19 cellular contexts compared by ENCODE assay signal in genomic region chr21:42706765-42707164, GRCh38. TPM values are rescaled to one million over a fixed set of nuclear protein-coding genes. Genes with fewer than 3 reads are reported as not detected.
DNase-seq lines count a peak whose midpoint lies in the region; ATAC-seq and TF ChIP-seq lines count a peak whose summit lies in the region.
"Had no signal": no experiment of that assay in that cellular context is flagged by ENCODE, and none has a peak within 500 bp of the region (broad histone marks: within the 10 kb centered on the region; RNA-seq: fewer than 3 reads in every experiment).

No MANE protein-coding gene starts in this region.

- H3F3A ChIP-seq in GM23338 (replicated peaks; ENCODE audit: low read depth), result peaks cover 8% of the 10 kb centered on the region; the same call in 1 of the 2 replicates

- peaks cover 27% of the 10 kb centered on the region for H3K36me3 Mint-ChIP-seq in GM23338 (ENCODE audit: low read depth)
- H3K36me3 Mint-ChIP-seq in endodermal cell (ENCODE audit: low read depth), result peaks cover 59% of the 10 kb centered on the region
- H3K36me3 Mint-ChIP-seq: CD4-positive, alpha-beta memory T cell had no signal

- no peaks in the 10 kb centered on the region for H3K79me2 ChIP-seq in GM23338 (replicated peaks; ENCODE audit: insufficient read depth)

- H3K27ac ChIP-seq in GM23338 (ENCODE audit: low read depth) (no peak overlapping the region), endodermal cell (ENCODE audit: low read depth, low read length) (no peak overlapping the region), neuronal stem cell (replicated peaks; ENCODE audit: low read length) (no peak overlapping the region)
- H3K27ac ChIP-seq: A549 had no signal

- no peak overlapping the region for H4K91ac ChIP-seq in neuronal stem cell (ENCODE audit: low read depth, low read length, poor library complexity)

- peak overlapping the region; percentile 44 for H3K23ac ChIP-seq in neuronal stem cell (ENCODE audit: low read depth, low read length, poor library complexity)

- H2AFZ ChIP-seq in GM23338 (no peak overlapping the region), neuronal stem cell (ENCODE audit: low read length) (no peak overlapping the region)

- 93 to 94% methylated on average over 13 of the region's 13 CpGs for WGBS in endodermal cell (ENCODE audit: insufficient coverage in 1 of 2, insufficient read length in 1 of 2), 2 experiments
- WGBS in neuronal stem cell (ENCODE audit: extremely low coverage in 2 of 2, insufficient read length in 2 of 2, insufficient replicate concordance in 1 of 2), 2 donors, result no CpG with 5 or more reads among the region's 13 CpGs

- H3K4me3 Mint-ChIP-seq in GM23338 (no peak overlapping the region), endodermal cell (no peak overlapping the region)
- H3K4me3 Mint-ChIP-seq: CD4-positive, alpha-beta memory T cell; HFFc6 had no signal

- ATAC-seq in GM23338 (no peak), mucosa of descending colon (no peak)
- ATAC-seq: A549 had no signal

- H3K9me3 Mint-ChIP-seq in GM23338, result peaks cover 5% of the 10 kb centered on the region; the same call in 1 of the 3 replicates
- H3K9me3 Mint-ChIP-seq in endodermal cell, result peaks cover 2% of the 10 kb centered on the region

- H3K4me3 ChIP-seq in GM23338 (no peak overlapping the region), endodermal cell (ENCODE audit: low read length) (no peak overlapping the region), neuronal stem cell (ENCODE audit: low read length in 2 of 2) (no peak overlapping the region), mucosa of descending colon (no peak overlapping the region)
- H3K4me3 ChIP-seq: A549, HAP-1 had no signal

- H2BK120ac ChIP-seq in neuronal stem cell (ENCODE audit: low read depth, low read length), result no peak overlapping the region

- no peak overlapping the region for H2BK12ac ChIP-seq in neuronal stem cell (ENCODE audit: low read length)

- no peaks in the 10 kb centered on the region; the same call in 1 of the 2 replicates for H4K20me1 ChIP-seq in GM23338 (replicated peaks; ENCODE audit: insufficient read depth)

- H3K36me3 ChIP-seq in GM23338 (ENCODE audit: insufficient read depth) (0 out of 2 replicates have a peak, but pooled peaks cover 3% of the 10 kb centered on the region), endodermal cell (ENCODE audit: control insufficient read depth, insufficient read depth, low read length) (peaks cover 15% of the 10 kb centered on the region), neuronal stem cell (replicated peaks in 1 of 2; ENCODE audit: control insufficient read depth in 2 of 2, insufficient read depth in 2 of 2, low read length in 2 of 2) (peaks cover 0 to 3% of the 10 kb centered on the region in 2 donors), mucosa of descending colon (ENCODE audit: low read depth) (no peaks in the 10 kb centered on the region)
- H3K36me3 ChIP-seq: HAP-1 had no signal

- H2BK5ac ChIP-seq in neuronal stem cell (ENCODE audit: low read length), result no peak overlapping the region

- in situ Hi-C loops in SK-MEL-5 (cut with HindIII; ENCODE audit: low pct_unique_long_range_greater_than_20kb, low sequenced_read_pairs), result no loop called here

- DNase-seq in GM23338 (ENCODE audit: low spot score), result no peak
- peak; percentile 42 for DNase-seq in SK-MEL-5 (ENCODE audit: low read depth, low spot score)
- peak; percentile 25 for DNase-seq in endodermal cell
- no peak for DNase-seq in neuronal stem cell (ENCODE audit: low spot score)
- no peak for DNase-seq in mucosa of descending colon
- DNase-seq in D341Med (ENCODE audit: low spot score), result no peak
- no peak for DNase-seq in AG08396 (ENCODE audit: low spot score)
- DNase-seq: 8988T; ACHN; C1 segment of cervical spinal cord; CD4-positive, alpha-beta memory T cell; COR-L47; DMS 273 treated with DMSO at 0.1 percent for 48 hours; DMS53; DMS79 treated with DMSO at 0.1 percent for 48 hours; GF-D8; HFFc6 had no signal

- H3K4ac ChIP-seq in neuronal stem cell (ENCODE audit: low read length), result no peak overlapping the region

- H3K79me1 ChIP-seq in neuronal stem cell (ENCODE audit: low read depth, low read length), result no peaks in the 10 kb centered on the region

- peaks cover 31% of the 10 kb centered on the region for H3K4me1 Mint-ChIP-seq in GM23338
- H3K4me1 Mint-ChIP-seq in endodermal cell, result no peaks in the 10 kb centered on the region

- H3K9me3 ChIP-seq in endodermal cell (ENCODE audit: control insufficient read depth, low read length) (no peaks in the 10 kb centered on the region), neuronal stem cell (replicated peaks in 1 of 2; ENCODE audit: control insufficient read depth in 2 of 2, insufficient read depth in 1 of 2, low read depth in 1 of 2, low read length in 2 of 2) (peaks cover 0 to 10% of the 10 kb centered on the region in 2 donors), mucosa of descending colon (no peaks in the 10 kb centered on the region)
- H3K9me3 ChIP-seq: A549, HAP-1 had no signal

- H3K9ac ChIP-seq in endodermal cell (ENCODE audit: extremely low read depth, low read length, poor library complexity, severe bottlenecking) (no peak overlapping the region), neuronal stem cell (ENCODE audit: low read depth, low read length, poor library complexity) (no peak overlapping the region)

- intact Hi-C loops in mucosa of descending colon (cut with DNase I, micrococcal nuclease), result no loop called here

- TF ChIP-seq CTCF in GM23338 (conservative IDR thresholded peaks at IDR 0.05; ENCODE audit: low read depth in 2 of 2), result no peak
- TF ChIP-seq CTCF in endodermal cell (conservative IDR thresholded peaks at IDR 0.05), result no peak
- no peak for TF ChIP-seq CTCF in mucosa of descending colon (IDR thresholded peaks at IDR 0.05)

- H2AK5ac ChIP-seq in neuronal stem cell (ENCODE audit: low read depth, low read length), result no peak overlapping the region

- no peak overlapping the region for H2BK15ac ChIP-seq in neuronal stem cell (ENCODE audit: low read length)

- H3K4me1 ChIP-seq in GM23338 (ENCODE audit: insufficient read depth), result peaks cover 9% of the 10 kb centered on the region; the same call in 1 of the 2 replicates
- no peaks in the 10 kb centered on the region for H3K4me1 ChIP-seq in endodermal cell (ENCODE audit: control insufficient read depth, insufficient read depth, low read length)
- peaks cover 6 to 31% of the 10 kb centered on the region in 2 donors for H3K4me1 ChIP-seq in neuronal stem cell (ENCODE audit: control insufficient read depth in 2 of 2, insufficient read depth in 1 of 2, low read depth in 1 of 2, low read length in 2 of 2)
- H3K4me1 ChIP-seq in mucosa of descending colon (ENCODE audit: low read depth), result no peaks in the 10 kb centered on the region
- H3K4me1 ChIP-seq: A549 had no signal

- H3K9me2 ChIP-seq in GM23338 (ENCODE audit: insufficient read depth), result peaks cover 3% of the 10 kb centered on the region; the same call in 1 of the 2 replicates

- H3K18ac ChIP-seq in neuronal stem cell (ENCODE audit: low read length), result peak overlapping the region; percentile 5

- no peak overlapping the region for H4K8ac ChIP-seq in neuronal stem cell (ENCODE audit: low read depth, low read length)

- H3K27ac Mint-ChIP-seq in GM23338 (peak overlapping the region; percentile 34; the same call in 1 of the 2 replicates), endodermal cell (no peak overlapping the region)
- H3K27ac Mint-ChIP-seq: HFFc6 had no signal

- H3K27me3 ChIP-seq in GM23338 (ENCODE audit: insufficient read depth) (no peaks in the 10 kb centered on the region), endodermal cell (ENCODE audit: control insufficient read depth, insufficient read depth, low read length, poor library complexity, severe bottlenecking) (no peaks in the 10 kb centered on the region), neuronal stem cell (ENCODE audit: control insufficient read depth in 3 of 3, insufficient read depth in 3 of 3, low read depth in 1 of 3, low read length in 3 of 3) (no peaks in the 10 kb centered on the region)

- no peak overlapping the region for H3K14ac ChIP-seq in neuronal stem cell (ENCODE audit: low read length)

- H3K27me3 Mint-ChIP-seq in GM23338 (ENCODE audit: insufficient read depth, low read depth, poor library complexity) (peaks cover 3% of the 10 kb centered on the region), endodermal cell (ENCODE audit: insufficient read depth) (no peaks in the 10 kb centered on the region)

- H3K4me2 ChIP-seq in GM23338 (no peak overlapping the region), neuronal stem cell (ENCODE audit: insufficient read depth, low read length, poor library complexity, severe bottlenecking) (no peak overlapping the region)
- H3K4me2 ChIP-seq: A549 had no signal

TF ChIP-seq in GM23338, 12 proteins besides CTCF, POLR2A, EP300 and RAD21:
- TF ChIP-seq STAT1 (IDR thresholded peaks at IDR 0.05; ENCODE audit: unreplicated experiment), result no peak

RNA-seq across cellular contexts. Expression of gene PDE9A, which starts 53.3 kb away (rescaled TPM):
- total RNA-seq in GM23338 (2014; rRNA removed; shearing (Covaris generic)), result 26.5 and 33.3 TPM in 2 replicates
- polyA plus RNA-seq in GM23338 (2016; fragmentation: Nextera tagmentation; extraction: Ambion mirVana), result 27.2 and 31.1 TPM in 2 replicates
- 2.9 and 3.1 TPM in 2 replicates for total RNA-seq in SK-MEL-5 (2014; rRNA removed; shearing (Covaris generic))
- 5.4 and 7.1 TPM in 2 replicates for polyA plus RNA-seq in SK-MEL-5 (2015; cell fraction: cytosol; rRNA removed)
- polyA plus RNA-seq in SK-MEL-5 (2015; cell fraction: nucleus; rRNA removed), result 3.5 and 7.2 TPM in 2 replicates
- total RNA-seq in endodermal cell (10 to 100 TPM; 45.9 to 62.4 TPM), mucosa of descending colon (100 to 1,000 TPM in 2 of 3 donors, 10 to 100 TPM in 1; 98.4 to 200 (median 167) TPM)
- 36.5 TPM for polyA plus RNA-seq in endodermal cell (2013, experiment 1 of 2)
- 34.3 TPM for polyA plus RNA-seq in endodermal cell (2013, experiment 2 of 2)
- polyA plus RNA-seq in neuronal stem cell (2013, experiment 1 of 2), result 44.9 TPM
- 45.6 TPM for polyA plus RNA-seq in neuronal stem cell (2013, experiment 2 of 2)
- total RNA-seq: HFFc6 had no signal

Comparison
In these comparisons a context has a peak if more than half of its experiments do, and no peak if none do; other contexts are left out.
1. DNase-seq: peak in SK-MEL-5 (single experiment) and endodermal cell (single experiment); none in GM23338 (single experiment), neuronal stem cell (single experiment), mucosa of descending colon (0 of 3), D341Med (single experiment) and AG08396 (single experiment).